Comparison of ENCODE assay signal across 2 cellular contexts in the genomic region with DNA sequence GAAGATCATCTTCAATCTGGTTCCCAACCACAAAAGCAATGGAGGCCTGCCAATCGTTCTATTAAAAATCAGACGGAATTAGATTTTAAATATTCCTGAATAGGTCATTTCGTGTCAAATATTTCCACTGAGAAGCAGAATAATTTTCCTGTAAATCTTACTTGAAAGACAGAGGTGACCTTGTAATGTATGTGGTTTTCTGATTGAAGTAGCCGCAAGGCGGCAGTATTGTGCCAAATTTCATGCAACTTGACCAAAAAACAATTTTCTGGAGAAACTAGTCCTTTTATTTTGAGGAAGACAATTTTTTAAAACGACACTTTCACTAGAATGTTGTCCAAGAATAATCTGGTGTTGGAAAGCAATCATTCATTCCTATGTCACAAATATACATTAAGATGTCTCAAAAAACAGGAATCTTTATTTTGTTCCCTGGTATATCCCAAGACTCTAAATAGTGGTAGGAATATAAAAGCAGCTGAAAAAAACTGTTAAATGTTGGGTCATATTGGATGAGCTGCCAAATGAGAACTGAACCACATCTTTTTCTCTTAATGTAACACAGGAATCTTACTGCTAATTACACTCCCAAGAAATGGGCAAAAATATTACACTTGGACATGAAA.
TF ChIP-seq lines count a peak whose summit lies in the region.

No MANE protein-coding gene starts in this region.

TF ChIP-seq in HCT116, 20 proteins besides CTCF, POLR2A, EP300 and RAD21 (continued from another document):
- TF ChIP-seq ELF1 (IDR thresholded peaks at IDR 0.05; ENCODE audit: borderline replicate concordance, low read depth) (no peak), SIN3A (IDR thresholded peaks at IDR 0.05; ENCODE audit: low read depth) (no peak), TCF7L2 (IDR thresholded peaks at IDR 0.05; ENCODE audit: borderline replicate concordance, extremely low read depth, insufficient read depth, insufficient read length) (no peak), SRF (IDR thresholded peaks at IDR 0.05; ENCODE audit: low read depth) (no peak), MAX (IDR thresholded peaks at IDR 0.05) (no peak), POLR2AphosphoS5 (IDR thresholded peaks at IDR 0.05; ENCODE audit: low read depth, low read length) (no peak), YY1 (IDR thresholded peaks at IDR 0.05; ENCODE audit: extremely low read depth, insufficient replicate concordance, low read depth, low read length) (no peak), EZH2phosphoT487 (IDR thresholded peaks at IDR 0.05; ENCODE audit: borderline replicate concordance) (no peak), ZNF274 (IDR thresholded peaks at IDR 0.05; ENCODE audit: low read depth, low read length) (no peak), ATF3 (IDR thresholded peaks at IDR 0.05) (no peak), SP1 (IDR thresholded peaks at IDR 0.05; ENCODE audit: low read depth) (no peak), JUND (IDR thresholded peaks at IDR 0.05) (no peak)
TF ChIP-seq in HCT116: peak in this region for 0.

TF ChIP-seq in liver, 16 proteins besides CTCF, POLR2A, EP300 and RAD21:
- TF ChIP-seq REST (IDR thresholded peaks at IDR 0.05) (no peak), TAF1 (conservative IDR thresholded peaks at IDR 0.05) (no peak), MAX (IDR thresholded peaks at IDR 0.05) (no peak), YY1 (IDR thresholded peaks at IDR 0.05) (no peak), FOXA1 (IDR thresholded peaks at IDR 0.05) (no peak), RXRA (IDR thresholded peaks at IDR 0.05) (no peak), HNF4A (conservative IDR thresholded peaks at IDR 0.05) (no peak), EGR1 (IDR thresholded peaks at IDR 0.05; ENCODE audit: low read depth in 2 of 2) (no peak), JUND (IDR thresholded peaks at IDR 0.05) (no peak), SP1 (IDR thresholded peaks at IDR 0.05) (no peak), HNF4G (IDR thresholded peaks at IDR 0.05) (no peak), GABPA (IDR thresholded peaks at IDR 0.05 in 1 of 2, conservative IDR thresholded peaks at IDR 0.05 in 1 of 2) (no peak), ATF3 (IDR thresholded peaks at IDR 0.05) (no peak)
TF ChIP-seq in liver: peak in this region for 0.
